ENCODE assay signal across 17 cellular contexts in genomic region chr7:68783671-68784070, GRCh38.
"Had no signal": no experiment of that assay in that cellular context is flagged by ENCODE, and none has a peak within 500 bp of the region (broad histone marks: within the 10 kb centered on the region; RNA-seq: fewer than 3 reads in every experiment).

No MANE protein-coding gene starts in this region.

- H3K9me3 Mint-ChIP-seq: nephron had no signal

- ATAC-seq: esophagus mucosa, left ventricle myocardium superior had no signal

- H3K4me1 ChIP-seq: sigmoid colon, spleen, suprapubic skin had no signal

- H3K4me3 Mint-ChIP-seq: activated B cell treated with CpG ODN at 0.5 μM for 24 hours; activated CD4-positive, alpha-beta T cell treated with anti-CD3 and anti-CD28 coated beads, Interleukin-2, amount 10 ng/mL, durations not matched to agents 24 days and 14 days; activated naive CD8-positive, alpha-beta T cell treated with anti-CD3 and anti-CD28 coated beads, Interleukin-2, amount 10 ng/mL, durations not matched to agents 7 days and 5 days; activated T-helper 1 cell treated with anti-CD3 and anti-CD28 coated beads, Interleukin-12 subunit alpha, Interleukin-12 subunit beta, Interleukin-2, Interleukin-4 antibody, amounts not matched to agents 30 ng/mL and 10 ng/mL and 1 ng/mL, durations not matched to agents 14 hours and 24 hours and 36 hours; nephron; stimulated activated naive CD8-positive, alpha-beta T cell treated with anti-CD3 and anti-CD28 coated beads, Interleukin-15, Interleukin-2, amounts not matched to agents 100 ng/mL and 50 ng/mL, for 24 hours had no signal

- H3K27me3 Mint-ChIP-seq: activated B cell treated with CpG ODN at 0.5 μM for 24 hours; activated CD4-positive, alpha-beta T cell treated with anti-CD3 and anti-CD28 coated beads, Interleukin-2, amount 10 ng/mL, durations not matched to agents 24 days and 14 days; activated naive CD8-positive, alpha-beta T cell treated with anti-CD3 and anti-CD28 coated beads, Interleukin-2, amount 10 ng/mL, durations not matched to agents 7 days and 5 days; stimulated activated naive CD8-positive, alpha-beta T cell treated with anti-CD3 and anti-CD28 coated beads, Interleukin-15, Interleukin-2, amounts not matched to agents 100 ng/mL and 50 ng/mL, for 24 hours had no signal

- H3K36me3 Mint-ChIP-seq: activated naive CD8-positive, alpha-beta T cell treated with anti-CD3 and anti-CD28 coated beads, Interleukin-2, amount 10 ng/mL, durations not matched to agents 7 days and 5 days had no signal

- H3K36me3 ChIP-seq: sigmoid colon, spleen, suprapubic skin had no signal

- H3K27ac Mint-ChIP-seq: activated B cell treated with CpG ODN at 0.5 μM for 24 hours; activated CD4-positive, alpha-beta T cell treated with anti-CD3 and anti-CD28 coated beads, Interleukin-2, amount 10 ng/mL, durations not matched to agents 24 days and 14 days; activated naive CD8-positive, alpha-beta T cell treated with anti-CD3 and anti-CD28 coated beads, Interleukin-2, amount 10 ng/mL, durations not matched to agents 7 days and 5 days; activated T-helper 1 cell treated with anti-CD3 and anti-CD28 coated beads, Interleukin-12 subunit alpha, Interleukin-12 subunit beta, Interleukin-2, Interleukin-4 antibody, amounts not matched to agents 30 ng/mL and 10 ng/mL and 1 ng/mL, durations not matched to agents 14 hours and 24 hours and 36 hours; nephron; stimulated activated naive CD8-positive, alpha-beta T cell treated with anti-CD3 and anti-CD28 coated beads, Interleukin-15, Interleukin-2, amounts not matched to agents 100 ng/mL and 50 ng/mL, for 24 hours had no signal

- H3K9me3 ChIP-seq: suprapubic skin had no signal

- H3K27me3 ChIP-seq: sigmoid colon, spleen, suprapubic skin had no signal

- H3K4me1 Mint-ChIP-seq: activated B cell treated with CpG ODN at 0.5 μM for 24 hours; activated CD4-positive, alpha-beta T cell treated with anti-CD3 and anti-CD28 coated beads, Interleukin-2, amount 10 ng/mL, durations not matched to agents 24 days and 14 days; activated naive CD8-positive, alpha-beta T cell treated with anti-CD3 and anti-CD28 coated beads, Interleukin-2, amount 10 ng/mL, durations not matched to agents 7 days and 5 days had no signal

- H3K27ac ChIP-seq: dorsolateral prefrontal cortex, sigmoid colon, spleen, suprapubic skin had no signal

- H3K4me3 ChIP-seq: dorsolateral prefrontal cortex, sigmoid colon, spleen, suprapubic skin had no signal

- DNase-seq: activated B cell treated with CpG ODN at 0.5 μM for 24 hours; activated CD4-positive, alpha-beta T cell treated with anti-CD3 and anti-CD28 coated beads, Interleukin-2, amount 10 ng/mL, durations not matched to agents 24 days and 14 days; activated CD8-positive, alpha-beta memory T cell treated with anti-CD3 and anti-CD28 coated beads, Interleukin-2, amount 50 U/mL, for 48 hours; activated naive CD4-positive, alpha-beta T cell; activated naive CD8-positive, alpha-beta T cell treated with anti-CD3 and anti-CD28 coated beads, Interleukin-2, amount 10 ng/mL, durations not matched to agents 7 days and 5 days; aorta; dorsolateral prefrontal cortex; left ventricle myocardium superior; sigmoid colon; spleen; T-helper 2 cell; trophoblast cell had no signal
